ENCODE assay signal across 8 cellular contexts in genomic region chr3:149813367-149814281, GRCh38. TPM values are rescaled to one million over a fixed set of nuclear protein-coding genes. Genes with fewer than 3 reads are reported as not detected.
DNase-seq lines count a peak whose midpoint lies in the region; ATAC-seq and TF ChIP-seq lines count a peak whose summit lies in the region.

No MANE protein-coding gene starts in this region.

- TF ChIP-seq CTCF in BJ (IDR thresholded peaks at IDR 0.05; ENCODE audit: insufficient read depth, low read depth, low read length) (no peak), PC-9 (conservative IDR thresholded peaks at IDR 0.05) (no peak), brain (conservative IDR thresholded peaks at IDR 0.05) (no peak)

- peak overlapping the region; percentile 97 to 99 (median 98) for H3K4me3 Mint-ChIP-seq in brain

- H4K20me1 ChIP-seq in PC-9 (ENCODE audit: insufficient read depth), result peaks cover 22% of the 10 kb centered on the region

- H3K4me1 ChIP-seq in PC-9 (replicated peaks; ENCODE audit: insufficient read depth) (peaks cover 46% of the 10 kb centered on the region), iPS-18a (ENCODE audit: control insufficient read depth, low read depth, low read length) (peaks cover 14% of the 10 kb centered on the region)

- peaks cover 4 to 6% (median 4%) of the 10 kb centered on the region in 5 experiments for H3K9me3 Mint-ChIP-seq in brain

- peak; percentile 20 for ATAC-seq in GM18868 (IDR thresholded peaks at IDR 0.05; ENCODE audit: unreplicated experiment)
- peak; percentile 12 for ATAC-seq in HG03103 (IDR thresholded peaks at IDR 0.05; ENCODE audit: low read depth, unreplicated experiment)
- ATAC-seq in sciatic nerve, result peak; percentile 33

- H3K4me1 Mint-ChIP-seq in brain, result peaks cover 53% of the 10 kb centered on the region

- peaks cover 15% of the 10 kb centered on the region for H3K27me3 Mint-ChIP-seq in brain

- CTCF ChIA-PET in BJ (lab: Yijun Ruan, JAX), result interaction anchor here (0.6 to 3.2 kb wide), 6 partner anchors 10 to 301 kb away, joined by 3 to 20 read pairs (median 6); no protein-coding TSS in a partner anchor
- CTCF ChIA-PET in PC-9 (lab: Charles Lee), result no interaction called here

- H3K27ac Mint-ChIP-seq in brain, result peak overlapping the region; percentile 98 to 100 (median 100)

- peaks cover 26% of the 10 kb centered on the region for H3K36me3 Mint-ChIP-seq in brain

- H3K27me3 ChIP-seq in BJ (ENCODE audit: control insufficient read depth, insufficient read depth, low read length) (no peaks in the 10 kb centered on the region), PC-9 (ENCODE audit: insufficient read depth, low read depth) (no peaks in the 10 kb centered on the region), iPS-18a (ENCODE audit: control insufficient read depth, insufficient read depth, low read length) (no peaks in the 10 kb centered on the region)

- H3K9me3 ChIP-seq in PC-9 (ENCODE audit: insufficient read depth, low read depth), result no peaks in the 10 kb centered on the region
- H3K9me3 ChIP-seq in iPS-18a (ENCODE audit: control insufficient read depth, low read depth, low read length), result no peaks in the 10 kb centered on the region

- H3K4me3 ChIP-seq in BJ (ENCODE audit: low read depth, low read length), result peak overlapping the region; percentile 77
- H3K4me3 ChIP-seq in PC-9, result peak overlapping the region; percentile 84
- peak overlapping the region; percentile 93 for H3K4me3 ChIP-seq in iPS-18a (ENCODE audit: low read length)

- H3K27ac ChIP-seq in PC-9, result peak overlapping the region; percentile 96
- peak overlapping the region; percentile 63 for H3K27ac ChIP-seq in iPS-18a (ENCODE audit: low read length)

- no peaks in the 10 kb centered on the region for H3K9me2 ChIP-seq in PC-9 (ENCODE audit: insufficient read depth)

- H3K36me3 ChIP-seq in BJ (ENCODE audit: control insufficient read depth, insufficient read depth, low read length), result no peaks in the 10 kb centered on the region
- H3K36me3 ChIP-seq in PC-9 (ENCODE audit: low read depth), result no peaks in the 10 kb centered on the region
- no peaks in the 10 kb centered on the region for H3K36me3 ChIP-seq in iPS-18a (ENCODE audit: control insufficient read depth, low read depth, low read length)

- intact Hi-C loops in PC-9 (cut with micrococcal nuclease; ENCODE audit: unreplicated experiment) (loop anchor here (2.0 to 5.0 kb wide), 3 partner anchors 61 to 427 kb away; partner anchors contain the start of genes COMMD2 and WWTR1), sciatic nerve (cut with DNase I) (no loop called here)

- peak overlapping the region; percentile 94 for H2AFZ ChIP-seq in PC-9

- H3F3A ChIP-seq in PC-9 (ENCODE audit: insufficient read depth, low read depth), result peaks cover 23% of the 10 kb centered on the region

- BruUV-seq in PC-9 (replicated peaks; lab: Mats Ljungman, UMichigan), result TSS peak; percentile 49

- POLR2A ChIA-PET in BJ (lab: Charles Lee), result no interaction called here
- POLR2A ChIA-PET in PC-9 (lab: Charles Lee; ENCODE audit: unreplicated experiment), result interaction anchor here (0.5 to 0.9 kb wide), 6 partner anchors 9 to 501 kb away, joined by 3 to 4 read pairs (median 4); no protein-coding TSS in a partner anchor

- peak overlapping the region; percentile 83 for H3K4me2 ChIP-seq in PC-9

- peaks cover 56% of the 10 kb centered on the region for H3K79me2 ChIP-seq in PC-9 (ENCODE audit: low read depth)

- no peak for DNase-seq in BJ (ENCODE audit: low read depth)
- peak; percentile 54 to 73 for DNase-seq in PC-9
- no peak for DNase-seq in sciatic nerve (ENCODE audit: low spot score)
- DNase-seq in GDM1 (lab: John Stamatoyannopoulos, UW), result no peak

- H3K9ac ChIP-seq in iPS-18a (ENCODE audit: low read length), result peak overlapping the region; percentile 80

RNA-seq across cellular contexts. Expression of gene RNF13, which starts 0.6 kb away (rescaled TPM):
- polyA plus RNA-seq in BJ (2011; rRNA removed) (30.7 and 54.1 TPM in 2 replicates), brain (ENCODE audit: insufficient read depth, low read depth, low replicate concordance) (33.3 TPM)
- polyA minus RNA-seq in BJ (2011; rRNA and poly(A)+ RNA removed), result 33.2 and 54.7 TPM in 2 replicates
- total RNA-seq in PC-9 (2021) (40.1 and 65.0 TPM in 2 replicates), sciatic nerve (173 TPM)

RNA-seq across cellular contexts. Expression of gene ANKUB1, which starts 21.3 kb away (rescaled TPM):
- polyA plus RNA-seq in BJ (2011; rRNA removed) (not detected in 2 replicates), brain (ENCODE audit: insufficient read depth, low read depth, low replicate concordance) (not detected)
- not detected in 2 replicates for polyA minus RNA-seq in BJ (2011; rRNA and poly(A)+ RNA removed)
- total RNA-seq in PC-9 (2021) (not detected in 2 replicates), sciatic nerve (2.8 TPM)

Comparison
In these comparisons a context has a peak if more than half of its experiments do, and no peak if none do; other contexts are left out.
1. DNase-seq: peak in PC-9 (2 of 2); none in BJ (single experiment), sciatic nerve (single experiment) and GDM1 (single experiment).
2. Peak in every context shown above with its lines, with median percentiles within 50 percentile points of each other: H3K4me3 ChIP-seq and ATAC-seq.